In genomic region chr7:3321206-3321605, GRCh38 we compare ENCODE assay signal across 20 cellular contexts.
"Had no signal": no experiment of that assay in that cellular context is flagged by ENCODE, and none has a peak within 500 bp of the region (broad histone marks: within the 10 kb centered on the region; RNA-seq: fewer than 3 reads in every experiment).

No MANE protein-coding gene starts in this region.

- DNase-seq: dermis blood vessel endothelial cell; effector memory CD4-positive, alpha-beta T cell; erythroblast; esophagus squamous epithelium; foreskin melanocyte; left ventricle myocardium superior; natural killer cell; occipital lobe; ovary; sigmoid colon; stimulated activated CD4-positive, alpha-beta T cell treated with anti-CD3 and anti-CD28 coated beads, Interleukin-15, amount 100 ng/mL, for 24 hours; stimulated activated CD4-positive, alpha-beta T cell treated with anti-CD3 and anti-CD28 coated beads, Interleukin-2, amount 100 ng/mL, for 48 hours; stimulated activated naive CD4-positive, alpha-beta T cell; stimulated activated naive CD8-positive, alpha-beta T cell treated with anti-CD3 and anti-CD28 coated beads, Interleukin-15, amount 100 ng/mL, for 72 hours; thyroid gland had no signal

- H3K4me1 ChIP-seq: esophagus squamous epithelium, right atrium auricular region, sigmoid colon, thyroid gland had no signal

- H3K9me3 ChIP-seq: esophagus squamous epithelium, ovary, sigmoid colon, thyroid gland had no signal

- H3K27ac ChIP-seq: coronary artery, esophagus squamous epithelium, ovary, right atrium auricular region, sigmoid colon, thyroid gland had no signal

- ATAC-seq: left ventricle myocardium superior; natural killer cell; stimulated activated naive CD8-positive, alpha-beta T cell treated with anti-CD3 and anti-CD28 coated beads, Interleukin-15, amount 100 ng/mL, for 72 hours had no signal

- H3K36me3 ChIP-seq: esophagus squamous epithelium, ovary, right atrium auricular region, sigmoid colon, thyroid gland had no signal

- H3K27me3 ChIP-seq: ovary, right atrium auricular region, sigmoid colon, thyroid gland had no signal

- H3K4me3 ChIP-seq: coronary artery, esophagus squamous epithelium, lung, ovary, right atrium auricular region, sigmoid colon, thyroid gland had no signal

- FAIRE-seq: endothelial cell of umbilical vein, keratinocyte had no signal
